In genomic region chr17:22158364-22158763, GRCh38 we compare ENCODE assay signal across 17 cellular contexts.
DNase-seq lines count a peak whose midpoint lies in the region; ATAC-seq, FAIRE-seq and TF ChIP-seq lines count a peak whose summit lies in the region.
"Had no signal": no experiment of that assay in that cellular context is flagged by ENCODE, and none has a peak within 500 bp of the region (broad histone marks: within the 10 kb centered on the region; RNA-seq: fewer than 3 reads in every experiment).

No MANE protein-coding gene starts in this region.

- BruUV-seq in K562 (replicated peaks; lab: Mats Ljungman, UMichigan): no TSS peak

- 35% methylated on average over 1 of the region's 1 CpG for WGBS in K562 (ENCODE audit: insufficient coverage, low coverage, missing lambda C conversion rate)
- WGBS in aorta, 2 donors: 40 to 47% methylated on average over 1 of the region's 1 CpG

- H3K27ac ChIP-seq in K562 (ENCODE audit: extremely low read depth, low read depth, low read length) (no peak overlapping the region; the same call in 2 of the 3 replicates), aorta (ENCODE audit: low read depth in 1 of 2, low read length in 2 of 2) (no peak overlapping the region)
- H3K27ac ChIP-seq: BLaER1 had no signal

- H2AFZ ChIP-seq in K562 (ENCODE audit: low read depth, low read length): no peak overlapping the region
- H2AFZ ChIP-seq: GM23338 had no signal

- H3K79me2 ChIP-seq in K562 (ENCODE audit: control insufficient read depth, insufficient read depth, low read length): peaks cover 60% of the 10 kb centered on the region

- CTCF ChIA-PET in K562 (lab: Yijun Ruan, JAX; ENCODE audit: low intra/inter-chr PET ratio): no interaction called here

- TF ChIP-seq CTCF in K562 (IDR thresholded peaks at IDR 0.05 in 2 of 3, conservative IDR thresholded peaks at IDR 0.05 in 1 of 3; ENCODE audit: insufficient read depth in 2 of 3, low read depth in 1 of 3, low read length in 3 of 3): no peak

- POLR2A ChIA-PET in K562 (lab: Yijun Ruan, JAX): interaction anchor here (0.8 to 1.1 kb wide), 2 partner anchors 9 to 12 kb away, joined by 4 read pairs; no protein-coding TSS in a partner anchor

- TF ChIP-seq RAD21 in K562 (CRISPR knock-in tag; conservative IDR thresholded peaks at IDR 0.05 in 1 of 2, IDR thresholded peaks at IDR 0.05 in 1 of 2): no peak

- no peaks in the 10 kb centered on the region for H3K9me1 ChIP-seq in K562 (ENCODE audit: control insufficient read depth, insufficient read depth, low read length)

- H3K27me3 ChIP-seq in K562 (ENCODE audit: control insufficient read depth in 2 of 2, insufficient read depth in 2 of 2, low read length in 2 of 2) (no peaks in the 10 kb centered on the region), aorta (ENCODE audit: control insufficient read depth in 1 of 2, insufficient read depth in 2 of 2, low read length in 1 of 2) (no peaks in the 10 kb centered on the region)
- H3K27me3 ChIP-seq: BLaER1 had no signal

- intact Hi-C loops in K562 (cut with micrococcal nuclease) (no loop called here), sciatic nerve (cut with DNase I) (no loop called here), aorta (cut with DNase I) (no loop called here)

- H3K4me3 ChIP-seq in K562 (no peak overlapping the region), aorta (ENCODE audit: low read length in 2 of 2) (no peak overlapping the region)
- H3K4me3 ChIP-seq: BLaER1, GM12878, GM23338 had no signal

- in situ Hi-C loops in K562 (cut with MboI): no loop called here

- H3K9ac ChIP-seq in K562 (ENCODE audit: insufficient read depth in 1 of 2, low read depth in 2 of 2, low read length in 2 of 2): no peak overlapping the region
- H3K9ac ChIP-seq: BLaER1 had no signal

- H3K36me3 ChIP-seq in K562 (ENCODE audit: control insufficient read depth, insufficient read depth, low read length): peaks cover 16% of the 10 kb centered on the region; the same call in 1 of the 3 replicates
- H3K36me3 ChIP-seq in aorta (ENCODE audit: control insufficient read depth in 1 of 2, insufficient read depth in 2 of 2, low read length in 1 of 2): no peaks in the 10 kb centered on the region
- H3K36me3 ChIP-seq: BLaER1 had no signal

- ATAC-seq in K562 (peak; percentile 61), sciatic nerve (peak; percentile 30), aorta (ENCODE audit: low FRiP score) (peak; percentile 37)
- ATAC-seq: GM12878, GM23338, HCT116 had no signal

- H4K20me1 ChIP-seq in K562 (replicated peaks; ENCODE audit: control insufficient read depth, insufficient read depth, low read length): no peaks in the 10 kb centered on the region
- H4K20me1 ChIP-seq: BLaER1 had no signal

- no peak for TF ChIP-seq POLR2A in K562 (conservative IDR thresholded peaks at IDR 0.05)

- FAIRE-seq in GM18507 (lab: Jason Lieb, UNC): peak; percentile 51
- no peak for FAIRE-seq in K562 (lab: Jason Lieb, UNC)
- FAIRE-seq: GM12878, H54 had no signal

- H3K9me3 ChIP-seq in K562 (replicated peaks; ENCODE audit: control insufficient read depth, insufficient read depth, low read depth, low read length) (no peaks in the 10 kb centered on the region), aorta (ENCODE audit: control insufficient read depth, low read length) (no peaks in the 10 kb centered on the region)
- H3K9me3 ChIP-seq: BLaER1 had no signal

- no peak overlapping the region for H3K4me2 ChIP-seq in K562 (ENCODE audit: insufficient read depth, low read length)
- H3K4me2 ChIP-seq: BLaER1, GM23338 had no signal

- DNase-seq in GM18507 (ENCODE audit: extremely low spot score, insufficient read length, low read depth): no peak
- DNase-seq in K562 (ENCODE audit: extremely low read depth in 1 of 4, low spot score in 3 of 4): no peak
- DNase-seq in sciatic nerve (ENCODE audit: low spot score): no peak
- no peak for DNase-seq in aorta
- DNase-seq in NCI-H146 treated with DMSO at 0.1 percent for 48 hours (lab: John Stamatoyannopoulos, UW; ENCODE audit: unreplicated experiment): no peak
- no peak for DNase-seq in EL
- DNase-seq in germinal center (ENCODE audit: low spot score): no peak
- DNase-seq: 8988T; CD4-positive, alpha-beta memory T cell; DMS153; DMS79; HFFc6 had no signal

- no peak for TF ChIP-seq EP300 in K562 (IDR thresholded peaks at IDR 0.05; ENCODE audit: low read length)

- H3K4me1 ChIP-seq in K562 (replicated peaks in 1 of 2; ENCODE audit: control insufficient read depth in 2 of 2, insufficient read depth in 2 of 2, low read length in 2 of 2): no peaks in the 10 kb centered on the region
- no peaks in the 10 kb centered on the region for H3K4me1 ChIP-seq in aorta (ENCODE audit: control insufficient read depth in 1 of 2, insufficient read depth in 2 of 2, low read length in 2 of 2)
- H3K4me1 ChIP-seq: BLaER1 had no signal

TF ChIP-seq in K562, 482 proteins besides CTCF, POLR2A, EP300 and RAD21 (continues in another document):
- TF ChIP-seq SOX6 (IDR thresholded peaks at IDR 0.05): no peak
- no peak for TF ChIP-seq PATZ1 (CRISPR knock-in tag; IDR thresholded peaks at IDR 0.05; ENCODE audit: borderline replicate concordance)
- TF ChIP-seq, protein P1, sequence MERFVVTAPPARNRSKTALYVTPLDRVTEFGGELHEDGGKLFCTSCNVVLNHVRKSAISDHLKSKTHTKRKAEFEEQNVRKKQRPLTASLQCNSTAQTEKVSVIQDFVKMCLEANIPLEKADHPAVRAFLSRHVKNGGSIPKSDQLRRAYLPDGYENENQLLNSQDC (CRISPR knock-in tag; IDR thresholded peaks at IDR 0.05): no peak
- TF ChIP-seq MTF1 (CRISPR knock-in tag; IDR thresholded peaks at IDR 0.05; ENCODE audit: borderline replicate concordance): no peak
- no peak for TF ChIP-seq SMAD2 (IDR thresholded peaks at IDR 0.05; ENCODE audit: low read depth, low read length)
- no peak for TF ChIP-seq ZBTB1 (CRISPR knock-in tag; IDR thresholded peaks at IDR 0.05; ENCODE audit: borderline replicate concordance, low read depth)
- TF ChIP-seq, protein P2, sequence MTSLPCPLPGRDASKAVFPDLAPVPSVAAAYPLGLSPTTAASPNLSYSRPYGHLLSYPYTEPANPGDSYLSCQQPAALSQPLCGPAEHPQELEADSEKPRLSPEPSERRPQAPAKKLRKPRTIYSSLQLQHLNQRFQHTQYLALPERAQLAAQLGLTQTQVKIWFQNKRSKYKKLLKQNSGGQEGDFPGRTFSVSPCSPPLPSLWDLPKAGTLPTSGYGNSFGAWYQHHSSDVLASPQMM (CRISPR knock-in tag; IDR thresholded peaks at IDR 0.05): no peak
